In the genomic region with DNA sequence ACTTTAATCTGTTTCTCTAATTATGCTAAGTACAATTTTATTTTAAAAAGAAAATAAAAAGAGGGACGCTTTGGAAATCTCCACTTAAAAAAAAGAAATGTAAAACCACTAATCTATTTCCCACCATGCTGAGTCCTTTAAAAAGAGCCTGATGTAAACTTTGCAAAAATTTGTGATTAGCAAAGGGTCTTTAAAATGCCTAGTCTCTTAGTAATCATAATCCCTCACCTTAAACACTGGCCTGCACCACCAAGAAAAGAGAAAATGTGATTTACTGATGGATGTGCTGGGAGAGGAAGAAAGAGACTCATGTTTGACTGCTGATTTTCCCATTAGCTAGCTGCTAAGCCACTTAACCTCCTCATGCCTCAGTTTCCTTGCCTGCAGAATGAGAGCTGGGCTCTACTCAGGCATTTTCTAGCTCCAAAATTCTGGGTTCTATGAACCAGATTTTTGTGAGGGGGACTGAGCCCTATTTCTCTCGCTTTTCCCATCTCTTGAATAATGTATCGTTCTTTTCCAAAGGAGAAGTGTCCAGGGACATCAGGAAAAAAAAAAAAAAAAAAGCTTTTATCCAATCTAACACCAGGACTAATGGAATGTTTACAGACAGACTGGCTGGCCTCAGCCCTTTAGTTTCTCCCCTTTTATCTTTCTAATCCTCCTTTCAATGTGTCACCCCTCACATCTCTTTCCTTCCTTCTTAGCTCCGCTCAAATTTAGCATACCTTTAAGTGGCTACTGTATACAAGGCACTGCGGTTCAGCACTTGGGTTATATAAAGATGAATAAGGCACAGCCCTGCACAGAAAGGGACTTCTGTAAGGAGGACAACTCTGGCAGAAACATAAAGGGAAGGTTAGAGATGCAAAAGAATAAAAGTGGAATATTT, we compare ENCODE assay signal across 25 cellular contexts.
"Had no signal": no experiment of that assay in that cellular context is flagged by ENCODE, and none has a peak within 500 bp of the region (broad histone marks: within the 10 kb centered on the region; RNA-seq: fewer than 3 reads in every experiment).

No MANE protein-coding gene starts in this region.

- FAIRE-seq: endometrium had no signal

- DNase-seq: activated CD4-positive, alpha-beta T cell treated with anti-CD3 and anti-CD28 coated beads, Interleukin-2, amount 10 ng/mL, durations not matched to agents 7 days and 5 days; activated CD4-positive, CD25-positive, alpha-beta regulatory T cell treated with anti-CD3 and anti-CD28 coated beads, Interleukin-2, amount 50 U/mL, for 72 hours; activated CD8-positive, alpha-beta memory T cell treated with anti-CD3 and anti-CD28 coated beads, Interleukin-2, amount 10 ng/mL, durations not matched to agents 7 days and 5 days; activated CD8-positive, alpha-beta T cell treated with anti-CD3 and anti-CD28 coated beads for 36 hours; activated effector memory CD4-positive, alpha-beta T cell treated with anti-CD3 and anti-CD28 coated beads, Interleukin-2, amount 50 U/mL, for 16 hours; activated naive CD4-positive, alpha-beta T cell treated with anti-CD3 and anti-CD28 coated beads, Interleukin-2, amount 50 U/mL, for 16 hours; activated naive CD8-positive, alpha-beta T cell treated with anti-CD3 and anti-CD28 coated beads, Interleukin-2, amount 50 U/mL, for 24 hours; activated T-cell treated with anti-CD3 and anti-CD28 coated beads for 4 hours; body of pancreas; cortex of kidney; foreskin fibroblast; left colon; mucosa of descending colon; stimulated activated CD4-positive, alpha-beta T cell treated with anti-CD3 and anti-CD28 coated beads, Interleukin-12 subunit alpha, Interleukin-12 subunit beta, amount 100 ng/mL, for 4 hours; stimulated activated CD4-positive, alpha-beta T cell treated with anti-CD3 and anti-CD28 coated beads, Interleukin-4, amount 100 ng/mL, for 4 hours; stimulated activated naive CD8-positive, alpha-beta T cell treated with anti-CD3 and anti-CD28 coated beads, Interleukin-15, Interleukin-2, amounts not matched to agents 100 U/mL and 50 U/mL, for 24 hours; T-cell; thyroid gland; upper lobe of right lung had no signal

- H3K4me1 Mint-ChIP-seq: T-cell had no signal

- H3K4me3 Mint-ChIP-seq: activated CD4-positive, alpha-beta T cell treated with anti-CD3 and anti-CD28 coated beads, Interleukin-2, amount 10 ng/mL, durations not matched to agents 7 days and 5 days; activated CD8-positive, alpha-beta memory T cell treated with anti-CD3 and anti-CD28 coated beads, Interleukin-2, amount 10 ng/mL, durations not matched to agents 7 days and 5 days; activated CD8-positive, alpha-beta T cell treated with anti-CD3 and anti-CD28 coated beads for 36 hours; activated naive CD8-positive, alpha-beta T cell treated with anti-CD3 and anti-CD28 coated beads, Interleukin-2, amount 50 U/mL, for 24 hours; memory B cell; T-cell; T-helper 2 cell treated with Interferon-gamma antibody and Interleukin-4, amounts not matched to agents 5 μg/mL and 100 μg/mL, for 36 hours had no signal

- H3K27ac ChIP-seq: body of pancreas, right atrium auricular region, thyroid gland, upper lobe of right lung, VCaP had no signal

- H3K36me3 ChIP-seq: cardiac muscle cell, right atrium auricular region, thyroid gland, upper lobe of right lung had no signal

- ATAC-seq: activated CD8-positive, alpha-beta memory T cell treated with anti-CD3 and anti-CD28 coated beads, Interleukin-2, amount 10 ng/mL, durations not matched to agents 7 days and 5 days; activated CD8-positive, alpha-beta T cell treated with anti-CD3 and anti-CD28 coated beads for 36 hours; activated naive CD8-positive, alpha-beta T cell treated with anti-CD3 and anti-CD28 coated beads, Interleukin-2, amount 50 U/mL, for 24 hours; body of pancreas; left colon; mucosa of descending colon; stimulated activated naive CD8-positive, alpha-beta T cell treated with anti-CD3 and anti-CD28 coated beads, Interleukin-15, Interleukin-2, amounts not matched to agents 100 U/mL and 50 U/mL, for 24 hours; T-cell; upper lobe of right lung had no signal

- H3K27me3 Mint-ChIP-seq: activated CD4-positive, alpha-beta T cell treated with anti-CD3 and anti-CD28 coated beads, Interleukin-2, amount 10 ng/mL, durations not matched to agents 7 days and 5 days; activated CD8-positive, alpha-beta memory T cell treated with anti-CD3 and anti-CD28 coated beads, Interleukin-2, amount 10 ng/mL, durations not matched to agents 7 days and 5 days; activated CD8-positive, alpha-beta T cell treated with anti-CD3 and anti-CD28 coated beads for 36 hours; activated naive CD8-positive, alpha-beta T cell treated with anti-CD3 and anti-CD28 coated beads, Interleukin-2, amount 50 U/mL, for 24 hours; memory B cell; T-cell had no signal

- H3K27me3 ChIP-seq: body of pancreas, cardiac muscle cell, right atrium auricular region, thyroid gland, upper lobe of right lung had no signal

- H3K9me3 ChIP-seq: body of pancreas, mucosa of descending colon, right atrium auricular region, thyroid gland, upper lobe of right lung had no signal

- H3K36me3 Mint-ChIP-seq: activated CD8-positive, alpha-beta memory T cell treated with anti-CD3 and anti-CD28 coated beads, Interleukin-2, amount 10 ng/mL, durations not matched to agents 7 days and 5 days had no signal

- H3K4me3 ChIP-seq: body of pancreas, cardiac muscle cell, mucosa of descending colon, right atrium auricular region, thyroid gland, upper lobe of right lung had no signal

- H3K9me3 Mint-ChIP-seq: activated CD4-positive, alpha-beta T cell treated with anti-CD3 and anti-CD28 coated beads, Interleukin-2, amount 10 ng/mL, durations not matched to agents 7 days and 5 days; activated CD8-positive, alpha-beta T cell treated with anti-CD3 and anti-CD28 coated beads for 36 hours; T-cell; T-helper 2 cell treated with Interferon-gamma antibody and Interleukin-4, amounts not matched to agents 5 μg/mL and 100 μg/mL, for 36 hours had no signal

- H3K27ac Mint-ChIP-seq: activated CD4-positive, alpha-beta T cell treated with anti-CD3 and anti-CD28 coated beads, Interleukin-2, amount 10 ng/mL, durations not matched to agents 7 days and 5 days; activated CD8-positive, alpha-beta memory T cell treated with anti-CD3 and anti-CD28 coated beads, Interleukin-2, amount 10 ng/mL, durations not matched to agents 7 days and 5 days; activated CD8-positive, alpha-beta T cell treated with anti-CD3 and anti-CD28 coated beads for 36 hours; activated naive CD8-positive, alpha-beta T cell treated with anti-CD3 and anti-CD28 coated beads, Interleukin-2, amount 50 U/mL, for 24 hours; T-cell; T-helper 2 cell treated with Interferon-gamma antibody and Interleukin-4, amounts not matched to agents 5 μg/mL and 100 μg/mL, for 36 hours had no signal

- H3K4me1 ChIP-seq: body of pancreas, right atrium auricular region, thyroid gland, upper lobe of right lung had no signal
